ENCODE assay signal across 1 cellular context in genomic region chr11:73876424-73877300, GRCh38.
TF ChIP-seq lines count a peak whose summit lies in the region.

Gene COA4, minus strand, starts transcription at chr11:73876846. Its CDS starts 3,468 bp downstream, at chr11:73873378.
Gene PAAF1, plus strand, starts transcription at chr11:73876999. Its CDS starts 23 bp downstream, at chr11:73877022.

TF ChIP-seq in HepG2, 621 proteins besides CTCF, POLR2A, EP300 and RAD21 (continued from another document and continues in another):
- TF ChIP-seq RERE (CRISPR knock-in tag; IDR thresholded peaks at IDR 0.05; ENCODE audit: low read depth) (peak; percentile 18; the same call in 1 of the 2 replicates), ZNF451 (CRISPR knock-in tag; IDR thresholded peaks at IDR 0.05) (0 out of 2 replicates have a peak, but pooled peaks have one; percentile 76), GABPA (IDR thresholded peaks at IDR 0.05; ENCODE audit: low read depth, low read length) (peak; percentile 88), GABPA (CRISPR knock-in tag; IDR thresholded peaks at IDR 0.05; ENCODE audit: low read depth) (peak; percentile 96), KLF11 (CRISPR knock-in tag; IDR thresholded peaks at IDR 0.05) (peak; percentile 63; the same call in 1 of the 2 replicates), FOXC1 (CRISPR knock-in tag; IDR thresholded peaks at IDR 0.05; ENCODE audit: borderline replicate concordance) (no peak), ZBTB3 (CRISPR knock-in tag; IDR thresholded peaks at IDR 0.05; ENCODE audit: borderline replicate concordance, low read depth) (no peak), RFX1 (IDR thresholded peaks at IDR 0.05) (no peak), NPAS2 (CRISPR knock-in tag; IDR thresholded peaks at IDR 0.05; ENCODE audit: borderline replicate concordance) (no peak), RXRB (CRISPR knock-in tag; IDR thresholded peaks at IDR 0.05; ENCODE audit: borderline replicate concordance) (no peak; the same call in 1 of the 2 replicates), FOXK1 (CRISPR knock-in tag; IDR thresholded peaks at IDR 0.05; ENCODE audit: borderline replicate concordance, low read depth) (peak; percentile 75; the same call in 1 of the 2 replicates), CEBPG (CRISPR knock-in tag; IDR thresholded peaks at IDR 0.05) (peak; percentile 52; the same call in 1 of the 2 replicates), ZNF597 (CRISPR knock-in tag; IDR thresholded peaks at IDR 0.05) (no peak), SRF (IDR thresholded peaks at IDR 0.05; ENCODE audit: low read depth, low read length) (0 out of 2 replicates have a peak, but pooled peaks have one; percentile 5), HDAC2 (CRISPR knock-in tag; IDR thresholded peaks at IDR 0.05) (peak; percentile 83), SALL1 (CRISPR knock-in tag; IDR thresholded peaks at IDR 0.05) (peak; percentile 92), FOXK2 (IDR thresholded peaks at IDR 0.05) (peak; percentile 16; the same call in 1 of the 2 replicates), MTF1 (CRISPR knock-in tag; IDR thresholded peaks at IDR 0.05) (0 out of 2 replicates have a peak, but pooled peaks have one; percentile 7), SOX5 (CRISPR knock-in tag; IDR thresholded peaks at IDR 0.05; ENCODE audit: borderline replicate concordance) (no peak; the same call in 1 of the 2 replicates), HMGXB4 (CRISPR knock-in tag; IDR thresholded peaks at IDR 0.05; ENCODE audit: borderline replicate concordance in 1 of 2, low read depth in 1 of 2) (peak; percentile 48 to 86; a peak in 3 of 4 replicates), NFRKB (IDR thresholded peaks at IDR 0.05) (no peak), MTA1 (CRISPR knock-in tag; IDR thresholded peaks at IDR 0.05; ENCODE audit: borderline replicate concordance) (peak; percentile 61; the same call in 1 of the 2 replicates), NFAT5 (CRISPR knock-in tag; IDR thresholded peaks at IDR 0.05) (peak; percentile 68; the same call in 1 of the 2 replicates), MLX (CRISPR knock-in tag; IDR thresholded peaks at IDR 0.05) (peak; percentile 67; the same call in 1 of the 2 replicates), ZNF790 (CRISPR knock-in tag; IDR thresholded peaks at IDR 0.05; ENCODE audit: borderline replicate concordance) (no peak), ZNF414 (CRISPR knock-in tag; IDR thresholded peaks at IDR 0.05) (peak; percentile 78; the same call in 1 of the 2 replicates), FOSL1 (CRISPR knock-in tag; IDR thresholded peaks at IDR 0.05; ENCODE audit: borderline replicate concordance) (no peak), HCFC1 (IDR thresholded peaks at IDR 0.05; ENCODE audit: low read depth, low read length) (peak; percentile 28; the same call in 1 of the 2 replicates), MNT (IDR thresholded peaks at IDR 0.05) (peak; percentile 83), TEAD3 (CRISPR knock-in tag; optimal IDR thresholded peaks at IDR 0.05; ENCODE audit: borderline replicate concordance) (peak; percentile 90), ZNF710 (CRISPR knock-in tag; IDR thresholded peaks at IDR 0.05; ENCODE audit: borderline replicate concordance) (0 out of 2 replicates have a peak, but pooled peaks have one; percentile 73), DRAP1 (CRISPR knock-in tag; IDR thresholded peaks at IDR 0.05) (peak; percentile 84), SRSF4 (IDR thresholded peaks at IDR 0.05; ENCODE audit: low read depth, low read length, poor library complexity, severe bottlenecking) (no peak), ELF1 (CRISPR knock-in tag; IDR thresholded peaks at IDR 0.05) (peak; percentile 96), PRPF4 (IDR thresholded peaks at IDR 0.05; ENCODE audit: low read depth, low read length, poor library complexity, severe bottlenecking) (no peak)
